ENCODE assay signal across 8 cellular contexts in genomic region chr6:53179961-53180651, GRCh38. TPM values are rescaled to one million over a fixed set of nuclear protein-coding genes. Genes with fewer than 3 reads are reported as not detected.
A peak's percentile ranks its signal among the peaks of the same experiment; 100 is the strongest.
DNase-seq lines count a peak whose midpoint lies in the region; ATAC-seq and TF ChIP-seq lines count a peak whose summit lies in the region.

No MANE protein-coding gene starts in this region.

- no peaks in the 10 kb centered on the region for H3K27me3 ChIP-seq in neutrophil

- H3K9me3 Mint-ChIP-seq in IgD-negative memory B cell = no peaks in the 10 kb centered on the region

- H3K4me3 Mint-ChIP-seq in IgD-negative memory B cell = peak overlapping the region in 2 of 4 donors; percentile 49 to 68

- H3K36me3 ChIP-seq in neutrophil = no peaks in the 10 kb centered on the region

- no peaks in the 10 kb centered on the region for H3K9me3 ChIP-seq in neutrophil

- no peaks in the 10 kb centered on the region for H3K36me3 Mint-ChIP-seq in IgD-negative memory B cell

- H3K27me3 Mint-ChIP-seq in IgD-negative memory B cell = no peaks in the 10 kb centered on the region

- TF ChIP-seq CTCF in neutrophil (IDR thresholded peaks at IDR 0.05) = no peak

- ATAC-seq in GM21825 (IDR thresholded peaks at IDR 0.05; ENCODE audit: unreplicated experiment) (no peak), HG03571 (IDR thresholded peaks at IDR 0.05; ENCODE audit: unreplicated experiment) (no peak), GM18907 (IDR thresholded peaks at IDR 0.05; ENCODE audit: unreplicated experiment) (no peak)

- DNase-seq in NCI-H510A treated with DMSO at 0.1 percent for 48 hours (lab: John Stamatoyannopoulos, UW) (peak; percentile 100), brain pericyte (ENCODE audit: low read depth, low spot score) (peak; percentile 94), epidermal melanocyte (ENCODE audit: insufficient read length, low spot score) (no peak)

- peak overlapping the region in 2 of 3 donors; percentile 24 to 85 for H3K27ac Mint-ChIP-seq in IgD-negative memory B cell

- H3K4me3 ChIP-seq in neutrophil (ENCODE audit: low read depth in 1 of 2, low read length in 1 of 2) = no peak overlapping the region

- H3K4me1 ChIP-seq in neutrophil (ENCODE audit: control insufficient read depth in 1 of 2, insufficient read depth in 1 of 2, low read depth in 1 of 2, low read length in 1 of 2) = peaks cover 5 to 9% of the 10 kb centered on the region in 2 experiments

- H3K27ac ChIP-seq in neutrophil = peak overlapping the region; percentile 55

- H3K4me1 Mint-ChIP-seq in IgD-negative memory B cell = peaks cover 13 to 19% (median 16%) of the 10 kb centered on the region in 3 donors

RNA-seq across cellular contexts. Expression of gene GCM1, which starts 31.5 kb away (rescaled TPM):
- polyA plus RNA-seq in IgD-negative memory B cell = not detected
